23 cellular contexts compared by ENCODE assay signal in the genomic region with DNA sequence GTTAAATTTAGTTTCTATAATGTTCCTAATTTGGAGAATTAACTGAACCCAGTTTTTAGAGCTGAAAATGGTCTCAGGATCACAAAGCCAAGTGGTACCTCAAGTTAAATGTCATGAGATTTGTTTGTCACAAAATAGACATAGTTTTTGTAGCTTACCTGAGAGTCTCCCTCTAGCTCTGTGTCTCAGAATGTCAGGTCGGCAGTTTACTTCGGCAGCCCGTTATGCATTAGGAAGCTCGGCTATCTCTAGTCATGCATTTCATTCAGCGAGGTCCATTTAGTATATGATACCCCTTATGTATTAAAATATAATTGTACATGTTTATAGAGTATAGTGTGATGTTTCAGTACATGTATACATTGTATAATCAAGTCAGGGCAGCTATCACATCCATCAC.
"Had no signal": no experiment of that assay in that cellular context is flagged by ENCODE, and none has a peak within 500 bp of the region (broad histone marks: within the 10 kb centered on the region; RNA-seq: fewer than 3 reads in every experiment).

No MANE protein-coding gene starts in this region.

- H3K36me3 Mint-ChIP-seq: activated CD8-positive, alpha-beta memory T cell treated with anti-CD3 and anti-CD28 coated beads, Interleukin-2, amount 10 ng/mL, durations not matched to agents 7 days and 5 days; naive thymus-derived CD4-positive, alpha-beta T cell; stimulated activated effector memory CD8-positive, alpha-beta T cell treated with anti-CD3 and anti-CD28 coated beads, Interleukin-12 subunit alpha, Interleukin-12 subunit beta, amount 100 ng/mL, for 72 hours; WTC11 had no signal

- H3K4me1 ChIP-seq: body of pancreas, heart left ventricle, pancreas, testis, upper lobe of left lung had no signal

- H3K27me3 ChIP-seq: body of pancreas, gastrocnemius medialis, heart left ventricle, pancreas, testis, upper lobe of left lung had no signal

- H3K4me3 ChIP-seq: body of pancreas, coronary artery, gastrocnemius medialis, heart left ventricle, mucosa of descending colon, pancreas, testis, upper lobe of left lung had no signal

- ATAC-seq: activated CD4-positive, alpha-beta T cell treated with anti-CD3 and anti-CD28 coated beads for 36 hours; activated CD8-positive, alpha-beta memory T cell treated with anti-CD3 and anti-CD28 coated beads, Interleukin-2, amount 10 ng/mL, durations not matched to agents 7 days and 5 days; body of pancreas; esophagus mucosa; heart left ventricle; left ventricle myocardium superior; mucosa of descending colon; naive thymus-derived CD4-positive, alpha-beta T cell; pancreas; sciatic nerve; stimulated activated effector memory CD8-positive, alpha-beta T cell treated with anti-CD3 and anti-CD28 coated beads, Interleukin-12 subunit alpha, Interleukin-12 subunit beta, amount 100 ng/mL, for 72 hours; WTC11 had no signal

- H3K4me3 Mint-ChIP-seq: activated CD4-positive, alpha-beta memory T cell treated with anti-CD3 and anti-CD28 coated beads, Interleukin-2, amount 10 ng/mL, durations not matched to agents 7 days and 5 days; activated CD4-positive, alpha-beta T cell treated with anti-CD3 and anti-CD28 coated beads for 36 hours; activated CD8-positive, alpha-beta memory T cell treated with anti-CD3 and anti-CD28 coated beads, Interleukin-2, amount 10 ng/mL, durations not matched to agents 7 days and 5 days; naive thymus-derived CD4-positive, alpha-beta T cell; stimulated activated effector memory CD8-positive, alpha-beta T cell treated with anti-CD3 and anti-CD28 coated beads, Interleukin-12 subunit alpha, Interleukin-12 subunit beta, amount 100 ng/mL, for 72 hours; T-helper 2 cell treated with Interferon-gamma antibody and Interleukin-4, amounts not matched to agents 5 μg/mL and 100 μg/mL, for 36 hours; WTC11 had no signal

- H3K27ac Mint-ChIP-seq: activated CD4-positive, alpha-beta memory T cell treated with anti-CD3 and anti-CD28 coated beads, Interleukin-2, amount 10 ng/mL, durations not matched to agents 7 days and 5 days; activated CD4-positive, alpha-beta T cell treated with anti-CD3 and anti-CD28 coated beads for 36 hours; activated CD8-positive, alpha-beta memory T cell treated with anti-CD3 and anti-CD28 coated beads, Interleukin-2, amount 10 ng/mL, durations not matched to agents 7 days and 5 days; activated T-helper 2 cell treated with anti-CD3 and anti-CD28 coated beads, Interferon-gamma antibody, Interleukin-2, Interleukin-4, amounts not matched to agents 10 μg/mL and 5 μg/mL and 100 μg/mL, durations not matched to agents 14 hours and 24 hours and 36 hours; naive thymus-derived CD4-positive, alpha-beta T cell; stimulated activated effector memory CD8-positive, alpha-beta T cell treated with anti-CD3 and anti-CD28 coated beads, Interleukin-12 subunit alpha, Interleukin-12 subunit beta, amount 100 ng/mL, for 72 hours; T-helper 2 cell treated with Interferon-gamma antibody and Interleukin-4, amounts not matched to agents 5 μg/mL and 100 μg/mL, for 36 hours; WTC11 had no signal

- H3K27ac ChIP-seq: body of pancreas, coronary artery, heart left ventricle, neutrophil, pancreas, testis, upper lobe of left lung had no signal

- H3K36me3 ChIP-seq: gastrocnemius medialis, heart left ventricle, neutrophil, pancreas, upper lobe of left lung had no signal

- H3K9me3 Mint-ChIP-seq: activated CD4-positive, alpha-beta memory T cell treated with anti-CD3 and anti-CD28 coated beads, Interleukin-2, amount 10 ng/mL, durations not matched to agents 7 days and 5 days; activated T-helper 2 cell treated with anti-CD3 and anti-CD28 coated beads, Interferon-gamma antibody, Interleukin-2, Interleukin-4, amounts not matched to agents 10 μg/mL and 5 μg/mL and 100 μg/mL, durations not matched to agents 14 hours and 24 hours and 36 hours; naive thymus-derived CD4-positive, alpha-beta T cell; stimulated activated effector memory CD8-positive, alpha-beta T cell treated with anti-CD3 and anti-CD28 coated beads, Interleukin-12 subunit alpha, Interleukin-12 subunit beta, amount 100 ng/mL, for 72 hours; T-helper 2 cell treated with Interferon-gamma antibody and Interleukin-4, amounts not matched to agents 5 μg/mL and 100 μg/mL, for 36 hours; WTC11 had no signal

- DNase-seq: activated CD4-positive, alpha-beta memory T cell treated with anti-CD3 and anti-CD28 coated beads, Interleukin-2, amount 10 ng/mL, durations not matched to agents 7 days and 5 days; activated CD4-positive, alpha-beta T cell treated with anti-CD3 and anti-CD28 coated beads for 36 hours; activated CD8-positive, alpha-beta memory T cell treated with anti-CD3 and anti-CD28 coated beads, Interleukin-2, amount 10 ng/mL, durations not matched to agents 7 days and 5 days; activated naive CD4-positive, alpha-beta T cell treated with Interleukin-2 at 50 U/mL for 16 hours; activated T-cell treated with anti-CD3 and anti-CD28 coated beads, Interleukin-2, amount 50 U/mL, for 1 hour; body of pancreas; gastrocnemius medialis; heart left ventricle; left ventricle myocardium superior; mucosa of descending colon; naive thymus-derived CD4-positive, alpha-beta T cell; pancreas; stimulated activated CD4-positive, alpha-beta T cell treated with anti-CD3 and anti-CD28 coated beads, Interleukin-4, amount 100 ng/mL, for 24 hours; testis; upper lobe of left lung had no signal

- H3K9me3 ChIP-seq: body of pancreas, gastrocnemius medialis, heart left ventricle, mucosa of descending colon, neutrophil, pancreas, testis, upper lobe of left lung had no signal

- H3K4me1 Mint-ChIP-seq: activated CD4-positive, alpha-beta memory T cell treated with anti-CD3 and anti-CD28 coated beads, Interleukin-2, amount 10 ng/mL, durations not matched to agents 7 days and 5 days; activated CD8-positive, alpha-beta memory T cell treated with anti-CD3 and anti-CD28 coated beads, Interleukin-2, amount 10 ng/mL, durations not matched to agents 7 days and 5 days; naive thymus-derived CD4-positive, alpha-beta T cell; stimulated activated effector memory CD8-positive, alpha-beta T cell treated with anti-CD3 and anti-CD28 coated beads, Interleukin-12 subunit alpha, Interleukin-12 subunit beta, amount 100 ng/mL, for 72 hours; WTC11 had no signal

- H3K27me3 Mint-ChIP-seq: activated CD8-positive, alpha-beta memory T cell treated with anti-CD3 and anti-CD28 coated beads, Interleukin-2, amount 10 ng/mL, durations not matched to agents 7 days and 5 days had no signal
